Comparison of ENCODE assay signal across 8 cellular contexts in genomic region chr4:2262944-2263250, GRCh38. TPM values are rescaled to one million over a fixed set of nuclear protein-coding genes. Genes with fewer than 3 reads are reported as not detected.
DNase-seq lines count a peak whose midpoint lies in the region; ATAC-seq and TF ChIP-seq lines count a peak whose summit lies in the region.

No MANE protein-coding gene starts in this region.

- peaks cover 35% of the 10 kb centered on the region for H3K4me1 ChIP-seq in Karpas-422 (ENCODE audit: low read length)
- H3K4me1 ChIP-seq in naive thymus-derived CD4-positive, alpha-beta T cell (ENCODE audit: control insufficient read depth in 2 of 2, insufficient read depth in 2 of 2, low read length in 2 of 2), result peaks cover 8 to 23% of the 10 kb centered on the region in 2 donors

- H3K4me1 Mint-ChIP-seq in naive thymus-derived CD4-positive, alpha-beta T cell, result peaks cover 0 to 11% (median 0%) of the 10 kb centered on the region in 7 donors

- no peak for DNase-seq in AG09309 (ENCODE audit: low read depth)
- no peak for DNase-seq in Karpas-422
- DNase-seq in naive thymus-derived CD4-positive, alpha-beta T cell, result no peak
- DNase-seq in HPDE6-E6E7 (ENCODE audit: extremely low spot score), result no peak
- DNase-seq in GM19240 (ENCODE audit: insufficient read length, low spot score), result no peak
- DNase-seq in SHP77 (lab: John Stamatoyannopoulos, UW), result no peak

- CTCF ChIA-PET in naive thymus-derived CD4-positive, alpha-beta T cell (lab: Charles Lee), result interaction anchor here (0.6 to 1.5 kb wide), 4 partner anchors 22 to 699 kb away, joined by 3 to 7 read pairs (median 4); partner anchors contain the start of genes HAUS3 and POLN

- H3K9me3 ChIP-seq in Karpas-422 (ENCODE audit: low read length), result no peaks in the 10 kb centered on the region
- no peaks in the 10 kb centered on the region for H3K9me3 ChIP-seq in naive thymus-derived CD4-positive, alpha-beta T cell (ENCODE audit: control insufficient read depth in 2 of 3, low read length in 3 of 3)

- peak overlapping the region; percentile 48 to 85 (median 76) for H3K4me3 Mint-ChIP-seq in naive thymus-derived CD4-positive, alpha-beta T cell

- peaks cover 23% of the 10 kb centered on the region for H4K20me1 ChIP-seq in Karpas-422 (ENCODE audit: insufficient read depth, low read depth, low read length)

- H2AFZ ChIP-seq in Karpas-422 (ENCODE audit: low read length), result peak overlapping the region; percentile 16; the same call in 1 of the 2 replicates

- H3K4me3 ChIP-seq in AG09309 (ENCODE audit: control insufficient read depth, low read depth, low read length), result peak overlapping the region; percentile 50
- peak overlapping the region; percentile 90 for H3K4me3 ChIP-seq in Karpas-422 (ENCODE audit: low read length)
- peak overlapping the region; percentile 69 for H3K4me3 ChIP-seq in naive thymus-derived CD4-positive, alpha-beta T cell (ENCODE audit: low read length)

- peak overlapping the region; percentile 61 to 87 (median 80) for H3K27ac Mint-ChIP-seq in naive thymus-derived CD4-positive, alpha-beta T cell

- peak overlapping the region; percentile 84 for H3K4me2 ChIP-seq in Karpas-422 (ENCODE audit: low read depth, low read length, poor library complexity, severe bottlenecking)

- no peak for ATAC-seq in naive thymus-derived CD4-positive, alpha-beta T cell
- ATAC-seq in esophagus mucosa, result no peak

- H3K9me3 Mint-ChIP-seq in naive thymus-derived CD4-positive, alpha-beta T cell, result no peaks in the 10 kb centered on the region

- no peaks in the 10 kb centered on the region for H3K36me3 Mint-ChIP-seq in naive thymus-derived CD4-positive, alpha-beta T cell

- H3K27ac ChIP-seq in Karpas-422 (ENCODE audit: low read length), result peak overlapping the region; percentile 72
- peak overlapping the region; percentile 81 for H3K27ac ChIP-seq in cingulate gyrus (ENCODE audit: low read depth, low read length)
- peak overlapping the region; percentile 95 for H3K27ac ChIP-seq in naive thymus-derived CD4-positive, alpha-beta T cell (ENCODE audit: low read depth, low read length)

- H3K27me3 Mint-ChIP-seq in naive thymus-derived CD4-positive, alpha-beta T cell, result no peaks in the 10 kb centered on the region

- H3K27me3 ChIP-seq in Karpas-422 (ENCODE audit: low read length), result no peaks in the 10 kb centered on the region
- H3K27me3 ChIP-seq in naive thymus-derived CD4-positive, alpha-beta T cell (ENCODE audit: control insufficient read depth in 2 of 2, insufficient read depth in 2 of 2, low read length in 2 of 2), result no peaks in the 10 kb centered on the region

- no peak for TF ChIP-seq CTCF in AG09309 (IDR thresholded peaks at IDR 0.05; ENCODE audit: control insufficient read depth, insufficient read depth, low read depth, low read length, missing control alignments)

- peak overlapping the region; percentile 96 for H3K9ac ChIP-seq in Karpas-422 (ENCODE audit: low read length)

- H3K36me3 ChIP-seq in Karpas-422 (ENCODE audit: insufficient read depth, low read length), result no peaks in the 10 kb centered on the region
- peaks cover 0 to 12% (median 0%) of the 10 kb centered on the region in 3 experiments for H3K36me3 ChIP-seq in naive thymus-derived CD4-positive, alpha-beta T cell (ENCODE audit: control insufficient read depth in 2 of 3, insufficient read depth in 3 of 3, low read length in 3 of 3)

- intact Hi-C loops in naive thymus-derived CD4-positive, alpha-beta T cell (cut with micrococcal nuclease), result loop anchor here (1.0 to 5.0 kb wide), 19 partner anchors 19 to 1481 kb away; partner anchors contain the start of genes CFAP99 (in 2 of the 2), FAM193A (in 2 of the 2), GRK4 (in 2 of the 2) and HAUS3 (in 2 of the 2)

- POLR2A ChIA-PET in naive thymus-derived CD4-positive, alpha-beta T cell (lab: Charles Lee), result interaction anchor here (0.9 to 4.2 kb wide), 12 partner anchors 9 to 209 kb away, joined by 3 to 48 read pairs (median 6); partner anchors contain the start of genes HAUS3, POLN and RNF4

- H3K9me2 ChIP-seq in Karpas-422 (replicated peaks; ENCODE audit: insufficient read depth, low read length), result no peaks in the 10 kb centered on the region

- peaks cover 30% of the 10 kb centered on the region for H3K79me2 ChIP-seq in Karpas-422 (ENCODE audit: low read length)

RNA-seq across cellular contexts. Expression of gene MXD4, which starts 1.0 kb away (rescaled TPM):
- total RNA-seq in Karpas-422 (2014; rRNA removed; shearing (Covaris generic); ENCODE audit: low replicate concordance), result 33.2 and 73.9 TPM in 2 replicates
- total RNA-seq in naive thymus-derived CD4-positive, alpha-beta T cell, result 100 to 1,000 TPM in 1 of 5 experiments, 10 to 100 TPM in 4; 25.6 to 106 (median 46.0) TPM
- 10 to 100 TPM; 18.9 to 25.4 TPM for polyA plus RNA-seq in naive thymus-derived CD4-positive, alpha-beta T cell
- total RNA-seq in esophagus mucosa, result 21.1 TPM

RNA-seq across cellular contexts. Expression of gene HAUS3, which starts 21.0 kb away (rescaled TPM):
- total RNA-seq in Karpas-422 (2014; rRNA removed; shearing (Covaris generic); ENCODE audit: low replicate concordance), result 13.7 and 14.6 TPM in 2 replicates
- total RNA-seq in naive thymus-derived CD4-positive, alpha-beta T cell, result 10 to 100 TPM; 24.4 to 88.2 (median 34.1) TPM
- 10 to 100 TPM; 18.5 to 25.9 TPM for polyA plus RNA-seq in naive thymus-derived CD4-positive, alpha-beta T cell
- 5.7 TPM for total RNA-seq in esophagus mucosa

RNA-seq across cellular contexts. Expression of gene POLN, which starts 21.0 kb away (rescaled TPM):
- 2.7 and 4.3 TPM in 2 replicates for total RNA-seq in Karpas-422 (2014; rRNA removed; shearing (Covaris generic); ENCODE audit: low replicate concordance)
- total RNA-seq in naive thymus-derived CD4-positive, alpha-beta T cell, result 1 to 10 TPM; 2.4 to 5.4 (median 3.2) TPM
- polyA plus RNA-seq in naive thymus-derived CD4-positive, alpha-beta T cell, result under 1 TPM; 0.17 to 0.95 TPM
- 1.1 TPM for total RNA-seq in esophagus mucosa
